Comparison of ENCODE assay signal across 9 cellular contexts in the genomic region with DNA sequence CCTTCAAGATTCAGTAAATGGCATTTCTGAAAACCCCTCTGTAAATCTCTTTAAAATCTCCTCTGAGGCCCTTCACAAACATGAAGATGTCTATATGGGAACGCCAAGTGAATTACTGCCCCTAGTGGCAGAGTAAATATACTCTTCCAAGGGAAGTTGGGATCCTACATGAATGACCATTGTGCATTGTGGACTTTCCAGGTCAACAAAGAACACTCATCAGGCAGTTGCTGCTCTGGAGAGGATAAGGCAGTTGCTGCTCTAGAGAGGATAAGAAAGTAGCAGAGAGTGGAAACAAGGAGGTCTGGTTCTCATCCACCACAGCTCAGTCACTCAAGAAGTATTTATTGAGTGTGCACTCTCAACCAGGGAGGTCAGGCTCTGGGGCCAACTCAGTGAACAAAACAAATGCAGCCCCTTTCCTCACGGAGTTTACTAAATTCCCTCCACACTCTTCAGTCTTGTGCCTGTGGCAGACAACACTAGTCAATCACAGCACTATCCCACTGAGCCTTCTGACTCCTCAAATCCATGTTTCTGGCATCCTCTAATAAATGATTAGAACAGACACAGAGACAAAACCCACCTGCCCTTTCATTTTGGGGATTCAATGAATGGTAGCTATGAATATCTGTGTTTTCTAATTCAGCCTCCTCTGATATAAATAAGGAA. TPM values are rescaled to one million over a fixed set of nuclear protein-coding genes. Genes with fewer than 3 reads are reported as not detected.
DNase-seq lines count a peak whose midpoint lies in the region; TF ChIP-seq lines count a peak whose summit lies in the region.
"Had no signal": no experiment of that assay in that cellular context is flagged by ENCODE, and none has a peak within 500 bp of the region (broad histone marks: within the 10 kb centered on the region; RNA-seq: fewer than 3 reads in every experiment).

No MANE protein-coding gene starts in this region.

- H3K27ac ChIP-seq in brain microvascular endothelial cell: no peak overlapping the region

- H3K27me3 ChIP-seq in brain microvascular endothelial cell (replicated peaks): no peaks in the 10 kb centered on the region

- TF ChIP-seq CTCF in GM10266 (IDR thresholded peaks at IDR 0.05; ENCODE audit: control insufficient read depth, insufficient read depth, low read depth, missing control alignments): peak; percentile 40
- peak; percentile 44 for TF ChIP-seq CTCF in brain microvascular endothelial cell (IDR thresholded peaks at IDR 0.05; ENCODE audit: low read depth, low read length, missing control alignments)
- peak; percentile 56 for TF ChIP-seq CTCF in neural crest cell (conservative IDR thresholded peaks at IDR 0.05)

- DNase-seq in GM10266 (ENCODE audit: extremely low spot score) (peak; percentile 20), LHCN-M2 (ENCODE audit: low read depth) (peak; percentile 11), brain microvascular endothelial cell (peak; percentile 4), neural crest cell (ENCODE audit: low read depth, low spot score) (no peak), NCI-H446 (lab: John Stamatoyannopoulos, UW) (no peak), kidney glomerular epithelial cell (lab: John Stamatoyannopoulos, UW) (no peak)
- no peak for DNase-seq in activated naive CD4-positive, alpha-beta T cell treated with anti-CD3 and anti-CD28 coated beads, Interleukin-2, amount 10 ng/mL, durations not matched to agents 7 days and 5 days
- DNase-seq: T-helper 1 cell had no signal

- peaks cover 2% of the 10 kb centered on the region for H3K27me3 Mint-ChIP-seq in neural crest cell (ENCODE audit: low read depth)
- H3K27me3 Mint-ChIP-seq in activated naive CD4-positive, alpha-beta T cell treated with anti-CD3 and anti-CD28 coated beads, Interleukin-2, amount 10 ng/mL, durations not matched to agents 7 days and 5 days: peaks cover 15% of the 10 kb centered on the region

- H3K36me3 ChIP-seq in brain microvascular endothelial cell (replicated peaks): no peaks in the 10 kb centered on the region

- H3K4me1 Mint-ChIP-seq in neural crest cell: peaks cover 3% of the 10 kb centered on the region
- H3K4me1 Mint-ChIP-seq in activated naive CD4-positive, alpha-beta T cell treated with anti-CD3 and anti-CD28 coated beads, Interleukin-2, amount 10 ng/mL, durations not matched to agents 7 days and 5 days: no peaks in the 10 kb centered on the region
- H3K4me1 Mint-ChIP-seq: brain had no signal

- no peaks in the 10 kb centered on the region for H3K9me3 Mint-ChIP-seq in neural crest cell
- no peaks in the 10 kb centered on the region for H3K9me3 Mint-ChIP-seq in activated naive CD4-positive, alpha-beta T cell treated with anti-CD3 and anti-CD28 coated beads, Interleukin-2, amount 10 ng/mL, durations not matched to agents 7 days and 5 days
- H3K9me3 Mint-ChIP-seq: brain had no signal

- H3K4me3 ChIP-seq in brain microvascular endothelial cell (ENCODE audit: low read depth, low read length): no peak overlapping the region

- H3K27ac Mint-ChIP-seq in neural crest cell (ENCODE audit: unreplicated experiment): no peak overlapping the region
- no peak overlapping the region for H3K27ac Mint-ChIP-seq in activated naive CD4-positive, alpha-beta T cell treated with anti-CD3 and anti-CD28 coated beads, Interleukin-2, amount 10 ng/mL, durations not matched to agents 7 days and 5 days
- H3K27ac Mint-ChIP-seq: brain had no signal

- in situ Hi-C loops in brain microvascular endothelial cell (cut with HindIII; ENCODE audit: low pct_ligation_motif_present, low sequenced_read_pairs): no loop called here

- CTCF ChIA-PET in activated naive CD4-positive, alpha-beta T cell treated with anti-CD3 and anti-CD28 coated beads, Interleukin-2, amount 10 ng/mL, durations not matched to agents 7 days and 5 days (lab: Charles Lee): interaction anchor here (0.6 kb wide), 1 partner anchor 88 kb away, joined by 3 read pairs; the partner anchor contains the start of gene DAO

- H3K36me3 Mint-ChIP-seq in neural crest cell (ENCODE audit: low read depth): no peaks in the 10 kb centered on the region
- no peaks in the 10 kb centered on the region for H3K36me3 Mint-ChIP-seq in activated naive CD4-positive, alpha-beta T cell treated with anti-CD3 and anti-CD28 coated beads, Interleukin-2, amount 10 ng/mL, durations not matched to agents 7 days and 5 days

- H3K4me3 Mint-ChIP-seq in neural crest cell: no peak overlapping the region
- H3K4me3 Mint-ChIP-seq in activated naive CD4-positive, alpha-beta T cell treated with anti-CD3 and anti-CD28 coated beads, Interleukin-2, amount 10 ng/mL, durations not matched to agents 7 days and 5 days: no peak overlapping the region
- H3K4me3 Mint-ChIP-seq: brain had no signal

RNA-seq across cellular contexts. Expression of gene SVOP, which starts 52.9 kb away (rescaled TPM):
- total RNA-seq in LHCN-M2 (2014; rRNA removed): not detected in 2 replicates
- polyA plus RNA-seq in LHCN-M2 (2012): not detected
- 1.9 and 2.2 TPM in 2 replicates for total RNA-seq in neural crest cell

Comparison
In these comparisons a context has a peak if more than half of its experiments do, and no peak if none do; other contexts are left out.
1. DNase-seq: peak in GM10266 (single experiment), LHCN-M2 (single experiment) and brain microvascular endothelial cell (single experiment); none in neural crest cell (single experiment), NCI-H446 (0 of 2), kidney glomerular epithelial cell (single experiment) and activated naive CD4-positive, alpha-beta T cell treated with anti-CD3 and anti-CD28 coated beads, Interleukin-2, amount 10 ng/mL, durations not matched to agents 7 days and 5 days (single experiment).
2. Peak in every context shown above with its lines, with median percentiles within 50 percentile points of each other: CTCF ChIP-seq.